ENCODE assay signal across 10 cellular contexts in genomic region chr12:38411426-38411825, GRCh38.
"Had no signal": no experiment of that assay in that cellular context is flagged by ENCODE, and none has a peak within 500 bp of the region (broad histone marks: within the 10 kb centered on the region; RNA-seq: fewer than 3 reads in every experiment).

No MANE protein-coding gene starts in this region.

- H3K4me3 ChIP-seq: left lung, upper lobe of left lung had no signal

- H3K4me3 Mint-ChIP-seq: activated CD8-positive, alpha-beta T cell treated with anti-CD3 and anti-CD28 coated beads, Interleukin-2, amount 10 ng/mL, durations not matched to agents 7 days and 5 days; memory B cell; nephron progenitor cell had no signal

- DNase-seq: activated CD4-positive, alpha-beta T cell treated with anti-CD3 and anti-CD28 coated beads for 48 hours; activated CD8-positive, alpha-beta memory T cell treated with anti-CD3 and anti-CD28 coated beads, Interleukin-2, amount 50 U/mL, for 48 hours; activated CD8-positive, alpha-beta T cell treated with anti-CD3 and anti-CD28 coated beads, Interleukin-2, amount 10 ng/mL, durations not matched to agents 7 days and 5 days; foreskin keratinocyte; left lung; nephron progenitor cell; stimulated activated CD4-positive, alpha-beta T cell treated with anti-CD3 and anti-CD28 coated beads, Interleukin-2, amount 100 ng/mL, for 48 hours; stimulated activated naive CD8-positive, alpha-beta T cell treated with anti-CD3 and anti-CD28 coated beads, Interleukin-15, Interleukin-2, amounts not matched to agents 100 U/mL and 50 U/mL, for 24 hours; upper lobe of left lung had no signal

- H3K27me3 Mint-ChIP-seq: memory B cell had no signal

- H3K9me3 ChIP-seq: upper lobe of left lung had no signal

- H3K36me3 ChIP-seq: left lung, upper lobe of left lung had no signal

- H3K4me1 ChIP-seq: foreskin keratinocyte, left lung, upper lobe of left lung had no signal

- H3K36me3 Mint-ChIP-seq: memory B cell had no signal

- H3K27ac Mint-ChIP-seq: activated CD8-positive, alpha-beta T cell treated with anti-CD3 and anti-CD28 coated beads, Interleukin-2, amount 10 ng/mL, durations not matched to agents 7 days and 5 days; memory B cell; nephron progenitor cell had no signal

- ATAC-seq: activated CD8-positive, alpha-beta T cell treated with anti-CD3 and anti-CD28 coated beads, Interleukin-2, amount 10 ng/mL, durations not matched to agents 7 days and 5 days; foreskin keratinocyte; left lung; stimulated activated naive CD8-positive, alpha-beta T cell treated with anti-CD3 and anti-CD28 coated beads, Interleukin-15, Interleukin-2, amounts not matched to agents 100 U/mL and 50 U/mL, for 24 hours had no signal

- H3K27ac ChIP-seq: foreskin keratinocyte, left lung, upper lobe of left lung had no signal

- H3K4me1 Mint-ChIP-seq: memory B cell, nephron progenitor cell had no signal

- H3K27me3 ChIP-seq: foreskin keratinocyte, left lung, upper lobe of left lung had no signal
